ENCODE assay signal across 10 cellular contexts in the genomic region with DNA sequence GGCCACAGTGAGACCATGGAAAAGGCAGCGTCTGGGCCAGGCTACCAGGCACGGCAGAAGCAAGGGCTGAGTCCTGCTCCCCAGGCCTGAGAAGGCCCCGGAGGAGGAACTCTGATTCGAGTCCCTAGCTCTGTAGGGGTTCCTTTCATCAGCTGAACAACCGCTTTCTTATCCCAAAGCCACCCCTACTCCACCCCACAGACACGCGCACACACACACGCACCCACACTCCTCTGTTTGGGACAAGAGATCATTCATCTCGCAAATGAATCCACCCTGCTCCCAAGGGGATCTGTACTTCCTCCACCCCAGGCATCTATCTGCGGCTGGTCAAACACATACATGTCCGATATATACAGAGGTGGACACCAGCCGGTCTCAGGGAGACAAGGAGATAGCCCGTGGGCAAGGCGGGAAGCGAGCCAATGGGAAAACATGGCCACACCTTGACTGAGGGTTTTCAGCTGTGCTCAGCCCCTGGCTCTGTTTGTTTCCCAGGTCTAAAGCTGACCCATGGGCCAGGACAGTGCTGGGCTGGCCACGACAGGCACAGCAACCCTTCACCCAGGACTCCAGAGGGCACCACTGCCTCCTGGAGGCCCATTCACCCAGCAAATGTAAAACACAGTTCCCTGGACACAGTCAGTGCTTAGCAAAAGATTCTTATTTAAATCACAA. TPM values are rescaled to one million over a fixed set of nuclear protein-coding genes. Genes with fewer than 3 reads are reported as not detected.
DNase-seq lines count a peak whose midpoint lies in the region; ATAC-seq and TF ChIP-seq lines count a peak whose summit lies in the region.
"Had no signal": no experiment of that assay in that cellular context is flagged by ENCODE, and none has a peak within 500 bp of the region (broad histone marks: within the 10 kb centered on the region; RNA-seq: fewer than 3 reads in every experiment).

No MANE protein-coding gene starts in this region.

- peaks cover 7% of the 10 kb centered on the region for H3K4me1 ChIP-seq in foreskin keratinocyte
- H3K4me1 ChIP-seq in rectal smooth muscle tissue (ENCODE audit: control insufficient read depth, insufficient read depth, low read length), result peaks cover 89% of the 10 kb centered on the region

- no peaks in the 10 kb centered on the region for H3K27me3 ChIP-seq in BJ (ENCODE audit: control insufficient read depth, insufficient read depth, low read length)
- peaks cover 13% of the 10 kb centered on the region for H3K27me3 ChIP-seq in foreskin keratinocyte
- no peaks in the 10 kb centered on the region for H3K27me3 ChIP-seq in rectal smooth muscle tissue (ENCODE audit: control insufficient read depth, insufficient read depth, low read length)

- H3K27ac ChIP-seq in foreskin keratinocyte, result no peak overlapping the region
- H3K27ac ChIP-seq in rectal smooth muscle tissue (ENCODE audit: low read depth, low read length), result peak overlapping the region; percentile 88

- TF ChIP-seq CTCF in BJ (IDR thresholded peaks at IDR 0.05; ENCODE audit: insufficient read depth, low read depth, low read length) (peak; percentile 39), foreskin keratinocyte (conservative IDR thresholded peaks at IDR 0.05) (peak; percentile 26)

- H3K4me3 ChIP-seq in BJ (ENCODE audit: low read depth, low read length) (no peak overlapping the region), rectal smooth muscle tissue (ENCODE audit: low read length) (peak overlapping the region; percentile 0)

- POLR2A ChIA-PET in BJ (lab: Charles Lee), result no interaction called here

- CTCF ChIA-PET in BJ (lab: Yijun Ruan, JAX), result interaction anchor here (0.8 to 1.4 kb wide), 3 partner anchors 37 to 139 kb away, joined by 3 to 6 read pairs (median 3); no protein-coding TSS in a partner anchor

- H3K36me3 ChIP-seq in BJ (ENCODE audit: control insufficient read depth, insufficient read depth, low read length), result peaks cover 19% of the 10 kb centered on the region
- peaks cover 2% of the 10 kb centered on the region for H3K36me3 ChIP-seq in rectal smooth muscle tissue (ENCODE audit: control insufficient read depth, insufficient read depth, low read length)

- H3K9ac ChIP-seq in rectal smooth muscle tissue (ENCODE audit: low read length), result no peak overlapping the region

- DNase-seq in BJ (ENCODE audit: low read depth) (no peak), foreskin keratinocyte (no peak), NK-92 (lab: John Stamatoyannopoulos, UW; ENCODE audit: unreplicated experiment) (no peak), DMS153 (lab: John Stamatoyannopoulos, UW) (no peak), NCI-H774 (lab: John Stamatoyannopoulos, UW) (no peak)
- DNase-seq: activated CD4-positive, alpha-beta T cell treated with anti-CD3 and anti-CD28 coated beads for 4 hours; Kasumi-1 had no signal

- ATAC-seq in SK-N-SH treated with all-trans-retinoic acid at 6 μM for 48 hours (peak; percentile 15; the same call in 1 of the 3 replicates), foreskin keratinocyte (no peak), HG03460 (IDR thresholded peaks at IDR 0.05; ENCODE audit: unreplicated experiment) (no peak)

TF ChIP-seq in SK-N-SH treated with all-trans-retinoic acid at 6 μM for 48 hours, 23 proteins besides CTCF, POLR2A, EP300 and RAD21 (continues in another document):
- TF ChIP-seq ZNF565 (CRISPR knock-in tag; conservative IDR thresholded peaks at IDR 0.05; ENCODE audit: low read depth) (no peak), CREB5 (CRISPR knock-in tag; IDR thresholded peaks at IDR 0.05; ENCODE audit: low read depth) (no peak), ZC3H10 (CRISPR knock-in tag; IDR thresholded peaks at IDR 0.05) (no peak), SNAI2 (CRISPR knock-in tag; IDR thresholded peaks at IDR 0.05) (no peak), ISL1 (CRISPR knock-in tag; IDR thresholded peaks at IDR 0.05) (no peak), TOX (CRISPR knock-in tag; IDR thresholded peaks at IDR 0.05; ENCODE audit: borderline replicate concordance) (no peak), CSDC2 (CRISPR knock-in tag; IDR thresholded peaks at IDR 0.05) (no peak), RARB (CRISPR knock-in tag; IDR thresholded peaks at IDR 0.05) (no peak), PATZ1 (CRISPR knock-in tag; IDR thresholded peaks at IDR 0.05; ENCODE audit: borderline replicate concordance) (no peak), ZFP30 (CRISPR knock-in tag; IDR thresholded peaks at IDR 0.05) (no peak), ZNF8 (CRISPR knock-in tag; IDR thresholded peaks at IDR 0.05) (no peak), POU6F1 (CRISPR knock-in tag; IDR thresholded peaks at IDR 0.05; ENCODE audit: borderline replicate concordance, low read depth) (no peak)
- TF ChIP-seq, protein P1, sequence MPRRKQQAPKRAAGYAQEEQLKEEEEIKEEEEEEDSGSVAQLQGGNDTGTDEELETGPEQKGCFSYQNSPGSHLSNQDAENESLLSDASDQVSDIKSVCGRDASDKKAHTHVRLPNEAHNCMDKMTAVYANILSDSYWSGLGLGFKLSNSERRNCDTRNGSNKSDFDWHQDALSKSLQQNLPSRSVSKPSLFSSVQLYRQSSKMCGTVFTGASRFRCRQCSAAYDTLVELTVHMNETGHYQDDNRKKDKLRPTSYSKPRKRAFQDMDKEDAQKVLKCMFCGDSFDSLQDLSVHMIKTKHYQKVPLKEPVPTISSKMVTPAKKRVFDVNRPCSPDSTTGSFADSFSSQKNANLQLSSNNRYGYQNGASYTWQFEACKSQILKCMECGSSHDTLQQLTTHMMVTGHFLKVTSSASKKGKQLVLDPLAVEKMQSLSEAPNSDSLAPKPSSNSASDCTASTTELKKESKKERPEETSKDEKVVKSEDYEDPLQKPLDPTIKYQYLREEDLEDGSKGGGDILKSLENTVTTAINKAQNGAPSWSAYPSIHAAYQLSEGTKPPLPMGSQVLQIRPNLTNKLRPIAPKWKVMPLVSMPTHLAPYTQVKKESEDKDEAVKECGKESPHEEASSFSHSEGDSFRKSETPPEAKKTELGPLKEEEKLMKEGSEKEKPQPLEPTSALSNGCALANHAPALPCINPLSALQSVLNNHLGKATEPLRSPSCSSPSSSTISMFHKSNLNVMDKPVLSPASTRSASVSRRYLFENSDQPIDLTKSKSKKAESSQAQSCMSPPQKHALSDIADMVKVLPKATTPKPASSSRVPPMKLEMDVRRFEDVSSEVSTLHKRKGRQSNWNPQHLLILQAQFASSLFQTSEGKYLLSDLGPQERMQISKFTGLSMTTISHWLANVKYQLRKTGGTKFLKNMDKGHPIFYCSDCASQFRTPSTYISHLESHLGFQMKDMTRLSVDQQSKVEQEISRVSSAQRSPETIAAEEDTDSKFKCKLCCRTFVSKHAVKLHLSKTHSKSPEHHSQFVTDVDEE (CRISPR knock-in tag; IDR thresholded peaks at IDR 0.05), result no peak

RNA-seq across cellular contexts. Expression of gene ZCCHC24, which starts 7.3 kb away (rescaled TPM):
- 34.2 and 49.1 TPM in 2 replicates for polyA plus RNA-seq in BJ (2011; rRNA removed)
- polyA minus RNA-seq in BJ (2011; rRNA and poly(A)+ RNA removed), result 42.2 and 56.1 TPM in 2 replicates
- 0.67 and 1.2 TPM in 2 replicates for total RNA-seq in foreskin keratinocyte
- 0.33 and 0.49 TPM in 2 replicates for polyA plus RNA-seq in foreskin keratinocyte

Comparison
In these comparisons a context has a peak if more than half of its experiments do, and no peak if none do; other contexts are left out.
1. RNA of gene ZCCHC24, which starts 7.3 kb away (polyA plus RNA-seq): 34.2 to 49.1 TPM in BJ; 0.33 to 0.49 TPM in foreskin keratinocyte; every median in the first group is over 10 times any median in the second.